21 cellular contexts compared by ENCODE assay signal in the genomic region with DNA sequence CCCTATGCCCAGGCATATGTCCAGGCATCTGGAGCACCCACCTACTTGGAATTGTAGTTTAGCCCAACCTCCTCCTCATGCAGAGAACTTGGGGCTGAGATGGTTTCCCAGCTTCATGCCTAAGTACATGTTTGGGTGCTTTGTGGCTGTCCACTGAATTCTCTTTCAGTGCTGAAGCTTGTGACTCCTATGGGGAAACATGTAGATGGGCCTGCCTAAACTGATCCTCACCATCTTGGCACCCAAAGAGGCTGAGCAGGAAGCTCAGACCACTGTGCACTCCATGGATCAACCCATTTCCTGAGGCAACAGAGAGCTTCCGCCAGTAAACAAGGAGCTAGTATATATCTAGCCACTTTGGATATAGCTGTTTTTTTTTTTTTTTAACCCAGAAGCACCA.
DNase-seq lines count a peak whose midpoint lies in the region; FAIRE-seq and TF ChIP-seq lines count a peak whose summit lies in the region.
"Had no signal": no experiment of that assay in that cellular context is flagged by ENCODE, and none has a peak within 500 bp of the region (broad histone marks: within the 10 kb centered on the region; RNA-seq: fewer than 3 reads in every experiment).

No MANE protein-coding gene starts in this region.

- H3K27ac ChIP-seq in C4-2B (peak overlapping the region; percentile 22; the same call in 1 of the 2 replicates), keratinocyte (ENCODE audit: control insufficient read depth, insufficient read depth, low read length) (no peak overlapping the region)
- H3K27ac ChIP-seq: 22Rv1, BLaER1, GM23248 had no signal

- BruUV-seq in Caco-2 (replicated peaks; lab: Mats Ljungman, UMichigan) = no TSS peak

- H3K4me1 ChIP-seq in keratinocyte (ENCODE audit: control insufficient read depth, extremely low read depth, insufficient read depth, low read length) = no peaks in the 10 kb centered on the region
- H3K4me1 ChIP-seq in Caco-2 = no peaks in the 10 kb centered on the region
- H3K4me1 ChIP-seq: BLaER1 had no signal

- H3K9me3 Mint-ChIP-seq in Caco-2 (ENCODE audit: unreplicated experiment) (no peaks in the 10 kb centered on the region), immature natural killer cell (peaks cover 15 to 44% (median 27%) of the 10 kb centered on the region in 6 donors)

- no peak for TF ChIP-seq CTCF in C4-2B (conservative IDR thresholded peaks at IDR 0.05)
- TF ChIP-seq CTCF in epithelial cell of esophagus (IDR thresholded peaks at IDR 0.05; ENCODE audit: insufficient read depth, low read depth, low read length, missing control alignments) = no peak
- TF ChIP-seq CTCF in keratinocyte (optimal IDR thresholded peaks at IDR 0.05 in 1 of 3, IDR thresholded peaks at IDR 0.05 in 1 of 3, conservative IDR thresholded peaks at IDR 0.05 in 1 of 3; ENCODE audit: extremely low read depth in 1 of 3, insufficient read depth in 2 of 3, low read length in 3 of 3) = no peak
- TF ChIP-seq CTCF in Caco-2 (IDR thresholded peaks at IDR 0.05; ENCODE audit: insufficient read depth in 1 of 2, low read depth in 1 of 2, low read length in 1 of 2, severe bottlenecking in 1 of 2, unreplicated experiment in 1 of 2) = no peak

- CTCF ChIA-PET in HEK293T (lab: Yijun Ruan, JAX) = no interaction called here
- CTCF ChIA-PET in Caco-2 (lab: Charles Lee) = no interaction called here

- H3K9me1 ChIP-seq in keratinocyte (ENCODE audit: control insufficient read depth, extremely low read depth, insufficient read depth, low read length) = no peaks in the 10 kb centered on the region

- H3K36me3 ChIP-seq in keratinocyte (ENCODE audit: control insufficient read depth in 2 of 2, extremely low read depth in 1 of 2, insufficient read depth in 2 of 2, low read length in 2 of 2) (no peaks in the 10 kb centered on the region), Caco-2 (ENCODE audit: control insufficient read depth, insufficient read depth, low read length) (no peaks in the 10 kb centered on the region)
- H3K36me3 ChIP-seq: BLaER1 had no signal

- peak overlapping the region; percentile 10 for H2AFZ ChIP-seq in keratinocyte (ENCODE audit: control insufficient read depth, low read length)
- H2AFZ ChIP-seq: GM23248 had no signal

- peak; percentile 80 for DNase-seq in epithelial cell of esophagus (ENCODE audit: low read depth)
- DNase-seq in keratinocyte (ENCODE audit: low read depth, low spot score) = no peak
- no peak for DNase-seq in HEK293T (ENCODE audit: extremely low spot score)
- DNase-seq in Caco-2 = no peak
- no peak for DNase-seq in immature natural killer cell
- DNase-seq: Calu3; CD4-positive, alpha-beta T cell; CD8-positive, alpha-beta memory T cell; DMS79 treated with DMSO at 0.1 percent for 48 hours; GF-D8; GM23248; H7; HCEC 1CT had no signal

- H3K9me3 ChIP-seq in keratinocyte (ENCODE audit: control insufficient read depth, low read depth, low read length) (no peaks in the 10 kb centered on the region), Caco-2 (no peaks in the 10 kb centered on the region)
- H3K9me3 ChIP-seq: BLaER1 had no signal

- no peaks in the 10 kb centered on the region for H4K20me1 ChIP-seq in keratinocyte (ENCODE audit: control insufficient read depth, extremely low read depth, insufficient read depth, low read length)
- H4K20me1 ChIP-seq: BLaER1 had no signal

- intact Hi-C loops in Caco-2 (cut with micrococcal nuclease; ENCODE audit: unreplicated experiment) = no loop called here

- no peak overlapping the region for H3K4me3 Mint-ChIP-seq in Caco-2 (ENCODE audit: unreplicated experiment)
- H3K4me3 Mint-ChIP-seq in immature natural killer cell = no peak overlapping the region
- H3K4me3 Mint-ChIP-seq: B cell; CD14-positive monocyte; CD4-positive, alpha-beta T cell; CD8-positive, alpha-beta memory T cell had no signal

- no peaks in the 10 kb centered on the region for H3K79me2 ChIP-seq in keratinocyte (ENCODE audit: control insufficient read depth, insufficient read depth, low read length)

- no peak overlapping the region for H3K9ac ChIP-seq in keratinocyte (ENCODE audit: control insufficient read depth, extremely low read depth, insufficient read depth, low read length)
- H3K9ac ChIP-seq: BLaER1, GM23248 had no signal

- H3K27me3 Mint-ChIP-seq in Caco-2 (ENCODE audit: insufficient read depth, unreplicated experiment) (no peaks in the 10 kb centered on the region), immature natural killer cell (ENCODE audit: low read depth in 3 of 3) (peaks cover 0 to 4% (median 0%) of the 10 kb centered on the region in 3 donors)
- H3K27me3 Mint-ChIP-seq: B cell; CD4-positive, alpha-beta T cell; CD8-positive, alpha-beta memory T cell had no signal

- H3K4me1 Mint-ChIP-seq in Caco-2 (ENCODE audit: low read depth, unreplicated experiment) (no peaks in the 10 kb centered on the region), immature natural killer cell (no peaks in the 10 kb centered on the region)
- H3K4me1 Mint-ChIP-seq: B cell; CD14-positive monocyte; CD8-positive, alpha-beta memory T cell had no signal

- no peak for FAIRE-seq in keratinocyte (lab: Jason Lieb, UNC)
- FAIRE-seq: A204.1, GM12891, H1 had no signal

- no peak overlapping the region for H3K4me2 ChIP-seq in keratinocyte (ENCODE audit: control insufficient read depth, extremely low read depth, insufficient read depth, low read depth, low read length)
- H3K4me2 ChIP-seq: BLaER1 had no signal

- POLR2A ChIA-PET in HEK293T (lab: Yijun Ruan, JAX) (no interaction called here), Caco-2 (lab: Charles Lee) (no interaction called here)

- H3K27ac Mint-ChIP-seq in Caco-2 (ENCODE audit: unreplicated experiment) (no peak overlapping the region), immature natural killer cell (no peak overlapping the region)
- H3K27ac Mint-ChIP-seq: B cell; CD14-positive monocyte; CD4-positive, alpha-beta T cell; CD8-positive, alpha-beta memory T cell had no signal

- dilution Hi-C loops in keratinocyte (cut with MboI; ENCODE audit: extremely low pct_ligation_motif_present, low sequenced_read_pairs) = no loop called here

- H3K27me3 ChIP-seq in keratinocyte (ENCODE audit: control insufficient read depth, extremely low read depth, insufficient read depth, low read length) = no peaks in the 10 kb centered on the region
- H3K27me3 ChIP-seq in Caco-2 (replicated peaks; ENCODE audit: control insufficient read depth, insufficient read depth, low read length) = no peaks in the 10 kb centered on the region
- H3K27me3 ChIP-seq: BLaER1 had no signal

- H3K36me3 Mint-ChIP-seq in Caco-2 (ENCODE audit: insufficient read depth, unreplicated experiment) (no peaks in the 10 kb centered on the region), immature natural killer cell (no peaks in the 10 kb centered on the region)
- H3K36me3 Mint-ChIP-seq: CD14-positive monocyte; CD8-positive, alpha-beta memory T cell had no signal

- H3K4me3 ChIP-seq in epithelial cell of esophagus (ENCODE audit: low read length) (no peak overlapping the region), keratinocyte (ENCODE audit: control insufficient read depth in 2 of 3, extremely low read depth in 1 of 3, insufficient read depth in 2 of 3, low read depth in 1 of 3, low read length in 3 of 3) (no peak overlapping the region), Caco-2 (ENCODE audit: low read depth, low read length) (no peak overlapping the region)
- H3K4me3 ChIP-seq: BLaER1, GM23248 had no signal

TF ChIP-seq in HEK293T, 16 proteins besides CTCF, POLR2A, EP300 and RAD21:
- TF ChIP-seq L3MBTL2 (conservative IDR thresholded peaks at IDR 0.05) (no peak), LEF1 (IDR thresholded peaks at IDR 0.05; ENCODE audit: borderline replicate concordance) (no peak), FOXA1 (IDR thresholded peaks at IDR 0.05) (no peak), ELF4 (IDR thresholded peaks at IDR 0.05) (no peak), SUZ12 (IDR thresholded peaks at IDR 0.05) (no peak), ARNT (IDR thresholded peaks at IDR 0.05) (no peak), CTBP1 (IDR thresholded peaks at IDR 0.05; ENCODE audit: borderline replicate concordance) (no peak), FOXM1 (IDR thresholded peaks at IDR 0.05; ENCODE audit: borderline replicate concordance) (no peak), SP1 (IDR thresholded peaks at IDR 0.05) (no peak), TARDBP (IDR thresholded peaks at IDR 0.05) (no peak), ZNF384 (IDR thresholded peaks at IDR 0.05) (no peak), BHLHE40 (IDR thresholded peaks at IDR 0.05; ENCODE audit: borderline replicate concordance) (no peak), FOXK2 (IDR thresholded peaks at IDR 0.05) (no peak), HDGF (IDR thresholded peaks at IDR 0.05; ENCODE audit: borderline replicate concordance) (no peak), NFRKB (IDR thresholded peaks at IDR 0.05) (no peak)
- TF ChIP-seq, protein P1, sequence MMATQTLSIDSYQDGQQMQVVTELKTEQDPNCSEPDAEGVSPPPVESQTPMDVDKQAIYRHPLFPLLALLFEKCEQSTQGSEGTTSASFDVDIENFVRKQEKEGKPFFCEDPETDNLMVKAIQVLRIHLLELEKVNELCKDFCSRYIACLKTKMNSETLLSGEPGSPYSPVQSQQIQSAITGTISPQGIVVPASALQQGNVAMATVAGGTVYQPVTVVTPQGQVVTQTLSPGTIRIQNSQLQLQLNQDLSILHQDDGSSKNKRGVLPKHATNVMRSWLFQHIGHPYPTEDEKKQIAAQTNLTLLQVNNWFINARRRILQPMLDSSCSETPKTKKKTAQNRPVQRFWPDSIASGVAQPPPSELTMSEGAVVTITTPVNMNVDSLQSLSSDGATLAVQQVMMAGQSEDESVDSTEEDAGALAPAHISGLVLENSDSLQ (IDR thresholded peaks at IDR 0.05) = no peak
